ENCODE assay signal across 9 cellular contexts in the genomic region with DNA sequence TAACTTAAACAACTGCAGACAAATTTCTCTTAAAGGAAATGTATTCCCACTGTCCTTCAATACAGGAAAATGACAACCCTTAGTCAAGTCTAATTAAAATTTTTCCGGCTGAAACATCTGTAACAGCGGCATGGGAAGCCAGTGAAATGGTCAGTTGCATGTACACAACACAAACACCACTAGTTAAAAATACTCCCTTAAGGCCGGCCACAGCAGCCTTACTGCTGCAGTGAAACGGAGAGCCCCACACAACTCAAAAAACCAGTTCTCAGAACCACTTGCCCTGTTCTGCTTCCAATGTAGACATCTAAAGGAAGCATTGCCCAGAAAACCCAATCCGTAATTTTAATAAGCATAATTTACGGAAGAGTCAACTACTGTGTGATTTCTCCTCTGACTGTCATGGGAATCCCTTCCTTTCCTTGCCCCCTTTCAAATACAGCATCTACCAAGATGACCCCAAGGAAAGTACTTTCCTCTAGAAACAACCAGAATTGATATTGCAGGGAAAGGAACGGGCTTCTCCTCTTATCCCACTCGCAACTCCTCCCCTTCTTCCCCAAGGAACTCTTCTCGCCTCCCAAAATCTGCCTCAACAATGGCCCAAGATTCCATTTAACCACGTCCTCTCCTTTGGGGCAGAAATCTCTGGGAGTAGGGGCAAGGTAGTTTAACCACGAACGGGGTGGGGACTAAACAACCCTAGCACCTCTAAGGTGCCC. TPM values are rescaled to one million over a fixed set of nuclear protein-coding genes. Genes with fewer than 3 reads are reported as not detected.
DNase-seq lines count a peak whose midpoint lies in the region; ATAC-seq and TF ChIP-seq lines count a peak whose summit lies in the region.
"Had no signal": no experiment of that assay in that cellular context is flagged by ENCODE, and none has a peak within 500 bp of the region (broad histone marks: within the 10 kb centered on the region; RNA-seq: fewer than 3 reads in every experiment).

No MANE protein-coding gene starts in this region.

- peaks cover 3% of the 10 kb centered on the region for H3K27me3 ChIP-seq in CD8-positive, alpha-beta memory T cell (ENCODE audit: insufficient read depth, low read length, poor library complexity, severe bottlenecking)

- H3K9me3 Mint-ChIP-seq in glutamatergic neuron (ENCODE audit: unreplicated experiment), result no peaks in the 10 kb centered on the region
- no peaks in the 10 kb centered on the region for H3K9me3 Mint-ChIP-seq in CD8-positive, alpha-beta memory T cell

- H3K36me3 ChIP-seq in CD8-positive, alpha-beta memory T cell (ENCODE audit: insufficient read depth, low read length), result no peaks in the 10 kb centered on the region

- no peak for DNase-seq in T-helper 17 cell
- no peak for DNase-seq in glutamatergic neuron
- peak; percentile 32 for DNase-seq in retina
- DNase-seq in stimulated activated CD8-positive, alpha-beta memory T cell treated with anti-CD3 and anti-CD28 coated beads, Interleukin-4, amount 100 ng/mL, for 48 hours, result no peak
- no peak for DNase-seq in NCI-H2196 (lab: John Stamatoyannopoulos, UW; ENCODE audit: unreplicated experiment)
- no peak for DNase-seq in CD8-positive, alpha-beta memory T cell

- H3K4me3 Mint-ChIP-seq in T-helper 17 cell (peak overlapping the region; percentile 47), glutamatergic neuron (ENCODE audit: unreplicated experiment) (peak overlapping the region; percentile 80)
- H3K4me3 Mint-ChIP-seq in CD8-positive, alpha-beta memory T cell, result peak overlapping the region in 3 of 7 donors; percentile 1 to 44 (median 43)

- ATAC-seq in T-helper 17 cell, result no peak
- ATAC-seq in HG02678 (IDR thresholded peaks at IDR 0.05; ENCODE audit: unreplicated experiment), result no peak

- no peaks in the 10 kb centered on the region for H3K9me3 ChIP-seq in T-helper 17 cell (ENCODE audit: control insufficient read depth, low read length, poor library complexity, severe bottlenecking)
- H3K9me3 ChIP-seq in CD8-positive, alpha-beta memory T cell (ENCODE audit: low read length), result no peaks in the 10 kb centered on the region

- peak overlapping the region; percentile 81 for H3K4me3 ChIP-seq in GM08714 (ENCODE audit: low read length)
- no peak overlapping the region for H3K4me3 ChIP-seq in CD8-positive, alpha-beta memory T cell (ENCODE audit: low read length)

- peaks cover 50% of the 10 kb centered on the region for H3K27me3 Mint-ChIP-seq in T-helper 17 cell
- no peaks in the 10 kb centered on the region for H3K27me3 Mint-ChIP-seq in glutamatergic neuron (ENCODE audit: unreplicated experiment)
- H3K27me3 Mint-ChIP-seq in CD8-positive, alpha-beta memory T cell, result peaks cover 2 to 36% of the 10 kb centered on the region in 2 donors

- H3K27ac Mint-ChIP-seq in T-helper 17 cell (no peak overlapping the region), glutamatergic neuron (ENCODE audit: unreplicated experiment) (no peak overlapping the region)
- no peak overlapping the region for H3K27ac Mint-ChIP-seq in CD8-positive, alpha-beta memory T cell

- peaks cover 4% of the 10 kb centered on the region for H3K4me1 Mint-ChIP-seq in T-helper 17 cell
- H3K4me1 Mint-ChIP-seq in glutamatergic neuron (ENCODE audit: low read depth, unreplicated experiment), result peaks cover 3% of the 10 kb centered on the region
- peaks cover 0 to 6% (median 4%) of the 10 kb centered on the region in 3 donors for H3K4me1 Mint-ChIP-seq in CD8-positive, alpha-beta memory T cell

- CTCF ChIA-PET in CD8-positive, alpha-beta memory T cell (lab: Charles Lee), result no interaction called here

- H3K36me3 Mint-ChIP-seq in T-helper 17 cell (ENCODE audit: low read depth) (no peaks in the 10 kb centered on the region), glutamatergic neuron (ENCODE audit: unreplicated experiment) (no peaks in the 10 kb centered on the region)
- peaks cover 0 to 3% (median 0%) of the 10 kb centered on the region in 3 donors for H3K36me3 Mint-ChIP-seq in CD8-positive, alpha-beta memory T cell

- TF ChIP-seq CTCF in glutamatergic neuron (IDR thresholded peaks at IDR 0.05; ENCODE audit: partially characterized antibody, unreplicated experiment), result no peak

- POLR2A ChIA-PET in CD8-positive, alpha-beta memory T cell (lab: Charles Lee), result no interaction called here

- no peaks in the 10 kb centered on the region for H3K4me1 ChIP-seq in CD8-positive, alpha-beta memory T cell (ENCODE audit: insufficient read depth, low read length)

- H3K27ac ChIP-seq in CD8-positive, alpha-beta memory T cell (ENCODE audit: low read depth, low read length), result no peak overlapping the region
- H3K27ac ChIP-seq: KMS-11 had no signal

RNA-seq across cellular contexts. Expression of a gene that starts 1.6 kb away (rescaled TPM):
- under 1 TPM; 0.07 to 0.29 TPM for total RNA-seq in T-helper 17 cell
- 12.6 TPM for total RNA-seq in glutamatergic neuron (ENCODE audit: unreplicated experiment)
- under 1 TPM; 0.13 to 0.46 TPM for total RNA-seq in CD8-positive, alpha-beta memory T cell
- polyA plus RNA-seq in CD8-positive, alpha-beta memory T cell, result 0.21 TPM
